25 cellular contexts compared by ENCODE assay signal in the genomic region with DNA sequence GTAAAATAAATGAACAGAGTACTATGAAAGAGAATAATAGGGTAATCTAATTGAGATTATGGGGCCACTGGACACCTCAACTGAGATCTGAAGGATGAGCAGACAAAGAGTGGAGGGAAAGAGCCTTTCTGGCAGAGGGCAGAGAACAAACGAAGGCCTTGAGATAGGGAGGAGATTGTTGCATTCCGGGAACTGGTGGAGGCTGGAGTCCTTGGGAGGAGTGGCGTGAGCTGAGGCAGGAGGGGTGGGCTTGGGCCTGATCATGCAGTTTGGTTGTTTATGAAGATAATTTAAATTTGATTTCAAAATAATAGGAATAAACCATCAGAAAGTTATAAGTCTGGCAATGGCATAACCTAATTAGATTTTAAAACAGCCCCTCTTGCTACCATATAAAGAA. TPM values are rescaled to one million over a fixed set of nuclear protein-coding genes. Genes with fewer than 3 reads are reported as not detected.
DNase-seq lines count a peak whose midpoint lies in the region; ATAC-seq and TF ChIP-seq lines count a peak whose summit lies in the region.
"Had no signal": no experiment of that assay in that cellular context is flagged by ENCODE, and none has a peak within 500 bp of the region (broad histone marks: within the 10 kb centered on the region; RNA-seq: fewer than 3 reads in every experiment).

No MANE protein-coding gene starts in this region.

- H3K4me1 ChIP-seq in adipocyte (ENCODE audit: control insufficient read depth, insufficient read depth, low read length): peaks cover 25% of the 10 kb centered on the region
- H3K4me1 ChIP-seq in right cardiac atrium (ENCODE audit: control insufficient read depth, insufficient read depth, low read length): no peaks in the 10 kb centered on the region
- no peaks in the 10 kb centered on the region for H3K4me1 ChIP-seq in testis
- H3K4me1 ChIP-seq: BLaER1, prostate gland had no signal

- intact Hi-C loops in right cardiac atrium (cut with DNase I): no loop called here
- intact Hi-C loops in testis (cut with DNase I; ENCODE audit: low total_unique reads): no loop called here

- peak in 1 of 2 donors; percentile 59 for ATAC-seq in right cardiac atrium
- ATAC-seq: activated CD8-positive, alpha-beta T cell treated with anti-CD3 and anti-CD28 coated beads for 36 hours; stimulated activated effector memory CD8-positive, alpha-beta T cell treated with anti-CD3 and anti-CD28 coated beads, Interleukin-12 subunit alpha, Interleukin-12 subunit beta, amount 100 ng/mL, for 72 hours had no signal

- TF ChIP-seq CTCF in AG04450 (IDR thresholded peaks at IDR 0.05; ENCODE audit: low read depth, low read length) (no peak), testis (IDR thresholded peaks at IDR 0.05) (no peak)

- CTCF ChIA-PET in AG04450 (lab: Charles Lee): no interaction called here

- H3K36me3 ChIP-seq in adipocyte (ENCODE audit: control insufficient read depth, insufficient read depth, low read length, severe bottlenecking) (no peaks in the 10 kb centered on the region), testis (ENCODE audit: low read depth, missing control alignments) (no peaks in the 10 kb centered on the region)
- H3K36me3 ChIP-seq: adrenal gland, BLaER1, neutrophil, prostate gland had no signal

- WGBS in right cardiac atrium: 58% methylated on average over 3 of the region's 3 CpGs
- WGBS in testis, 2 donors: 51 to 69% methylated on average over 3 of the region's 3 CpGs

- DNase-seq in AG04450 (ENCODE audit: low read depth, low spot score) (no peak), adipocyte (ENCODE audit: low read depth) (no peak), right cardiac atrium (peak in 1 of 3 donors; percentile 54), testis (peak; percentile 48), hepatic stellate cell (ENCODE audit: low spot score) (no peak), NCI-H526 treated with DMSO at 0.1 percent for 48 hours (lab: John Stamatoyannopoulos, UW) (no peak), T-helper 9 cell (no peak)
- DNase-seq: activated CD8-positive, alpha-beta memory T cell treated with anti-CD3 and anti-CD28 coated beads, Interleukin-2, amount 50 U/mL, for 48 hours; activated CD8-positive, alpha-beta T cell treated with anti-CD3 and anti-CD28 coated beads for 36 hours; activated naive CD4-positive, alpha-beta T cell treated with anti-CD3 and anti-CD28 coated beads for 36 hours; islet precursor cell; Kasumi-1; midbrain; naive B cell; NCI-H1436; NCI-H2081; NCI-H526; NK-92 treated with Interleukin-12 subunit alpha and Interleukin-12 subunit beta, amount 100 ng/mL, for 24 hours had no signal

- H3K27ac ChIP-seq in AG04450 (ENCODE audit: low read depth, low read length) (peak overlapping the region; percentile 13), right cardiac atrium (ENCODE audit: low read length) (peak overlapping the region; percentile 63), testis (peak overlapping the region; percentile 9 to 51)
- H3K27ac ChIP-seq: BLaER1, neutrophil, prostate gland had no signal

- H3K27me3 ChIP-seq in AG04450 (ENCODE audit: control insufficient read depth, insufficient read depth, low read length) (no peaks in the 10 kb centered on the region), adipocyte (replicated peaks; ENCODE audit: control insufficient read depth, insufficient read depth, low read length) (no peaks in the 10 kb centered on the region), right cardiac atrium (ENCODE audit: control insufficient read depth, insufficient read depth) (no peaks in the 10 kb centered on the region), testis (no peaks in the 10 kb centered on the region)
- H3K27me3 ChIP-seq: adrenal gland, BLaER1, neutrophil had no signal

- no peak overlapping the region for H3K4me3 ChIP-seq in AG04450 (ENCODE audit: low read depth, low read length)
- no peak overlapping the region for H3K4me3 ChIP-seq in adipocyte (ENCODE audit: low read length)
- H3K4me3 ChIP-seq in right cardiac atrium (ENCODE audit: low read length): no peak overlapping the region
- no peak overlapping the region for H3K4me3 ChIP-seq in testis
- H3K4me3 ChIP-seq: adrenal gland, BLaER1, prostate gland had no signal

- H3K9me3 ChIP-seq in AG04450 (ENCODE audit: control insufficient read depth, insufficient read depth, low read length) (no peaks in the 10 kb centered on the region; the same call in none of the 2 replicates), adipocyte (ENCODE audit: control insufficient read depth, low read length) (peaks cover 3% of the 10 kb centered on the region), right cardiac atrium (ENCODE audit: control insufficient read depth, low read length) (no peaks in the 10 kb centered on the region), testis (no peaks in the 10 kb centered on the region)
- H3K9me3 ChIP-seq: adrenal gland, neutrophil, prostate gland had no signal

- peak overlapping the region; percentile 20 for H3K9ac ChIP-seq in adipocyte (ENCODE audit: low read length)
- H3K9ac ChIP-seq: BLaER1 had no signal

- POLR2A ChIA-PET in AG04450 (lab: Yijun Ruan, JAX): no interaction called here

- no peak for TF ChIP-seq POLR2A in testis (IDR thresholded peaks at IDR 0.05)

RNA-seq across cellular contexts. Expression of a gene that starts 59.5 kb away (rescaled TPM):
- 23.0 and 27.9 TPM in 2 replicates for polyA plus RNA-seq in AG04450 (2011; rRNA removed)
- polyA minus RNA-seq in AG04450 (2011; rRNA and poly(A)+ RNA removed): 43.3 and 59.2 TPM in 2 replicates
- 10 to 100 TPM in 2 of 4 donors, 1 to 10 TPM in 2; 6.2 to 19.3 (median 12.3) TPM for total RNA-seq in right cardiac atrium
- 10.1 TPM for polyA plus RNA-seq in right cardiac atrium
- total RNA-seq in testis: 10 to 100 TPM in 1 of 2 donors, 1 to 10 TPM in 1; 6.6 to 13.0 TPM
- polyA plus RNA-seq in testis (ENCODE audit: insufficient read depth, low read depth, low replicate concordance): 16.5 TPM
- total RNA-seq: activated CD8-positive, alpha-beta T cell treated with anti-CD3 and anti-CD28 coated beads for 36 hours; activated naive CD4-positive, alpha-beta T cell treated with anti-CD3 and anti-CD28 coated beads for 36 hours; G401; T-helper 2 cell treated with Interferon-gamma antibody and Interleukin-4, amounts not matched to agents 100 ng/mL and 5 ng/mL, for 36 hours had no signal

Comparison
In these comparisons a context has a peak if more than half of its experiments do, and no peak if none do; other contexts are left out.
1. H3K27ac ChIP-seq: peak in every context shown above with its lines; median percentile 63 in right cardiac atrium; 30 in testis; 13 in AG04450.